ENCODE assay signal across 8 cellular contexts in the genomic region with DNA sequence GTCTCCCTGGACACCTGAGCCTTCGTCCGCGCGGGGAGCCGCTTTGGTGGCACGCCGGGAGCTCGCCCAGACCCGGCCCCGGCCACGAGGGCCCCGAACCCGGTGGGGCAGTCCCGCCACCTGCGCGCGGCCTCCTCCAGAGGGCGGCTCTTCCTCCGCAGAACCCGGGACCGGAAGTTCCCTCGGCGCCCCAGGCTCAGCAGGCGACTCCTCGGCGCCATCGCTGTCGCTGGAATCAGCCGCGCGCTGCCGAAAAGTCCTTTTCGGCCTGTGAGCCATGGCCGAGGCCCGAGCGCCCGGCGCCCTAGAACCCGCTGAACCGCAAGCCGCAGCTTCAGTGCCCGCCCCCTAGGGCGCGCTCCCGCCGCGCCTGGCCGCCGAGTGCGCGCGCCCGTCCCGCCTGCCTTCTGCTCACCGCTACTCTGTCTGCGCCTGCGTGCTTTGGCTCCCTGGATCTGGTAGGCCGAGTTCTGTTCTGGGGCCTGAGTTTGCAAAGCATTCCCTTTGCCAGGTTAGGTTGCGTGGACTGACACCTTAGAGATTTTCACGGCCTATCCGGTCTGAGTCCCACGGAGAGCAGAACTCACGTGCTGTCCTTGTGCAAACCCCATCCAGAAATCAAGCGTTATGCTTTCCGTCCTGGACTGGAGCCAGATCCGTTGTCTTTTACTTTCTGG. TPM values are rescaled to one million over a fixed set of nuclear protein-coding genes. Genes with fewer than 3 reads are reported as not detected.
DNase-seq lines count a peak whose midpoint lies in the region; ATAC-seq and TF ChIP-seq lines count a peak whose summit lies in the region.

A gene (minus strand): TSS at position 339 of the 677 bp plus-strand sequence. CDS start 60 bp downstream, at position 279.

- peaks cover 24% of the 10 kb centered on the region for H3K4me1 Mint-ChIP-seq in chondrocyte (ENCODE audit: low read depth)

- H3K4me3 Mint-ChIP-seq in chondrocyte (ENCODE audit: unreplicated experiment), result peak within 1 kb of the TSS; percentile 78

- peaks cover 2% of the 10 kb centered on the region for H3K27me3 Mint-ChIP-seq in chondrocyte (ENCODE audit: low read depth)

- H3K27ac Mint-ChIP-seq in chondrocyte (ENCODE audit: unreplicated experiment), result peak within 1 kb of the TSS; percentile 91

- ATAC-seq in GM19035 (IDR thresholded peaks at IDR 0.05; ENCODE audit: unreplicated experiment), result peak; percentile 92
- ATAC-seq in HG03354 (IDR thresholded peaks at IDR 0.05; ENCODE audit: poor library complexity, severe bottlenecking, unreplicated experiment), result peak; percentile 95

- TF ChIP-seq CTCF in chondrocyte (IDR thresholded peaks at IDR 0.05), result peak; percentile 75

- DNase-seq in AML-193 (lab: John Stamatoyannopoulos, UW) (peak; percentile 13 to 59), NCI-H446 (lab: John Stamatoyannopoulos, UW) (peak; percentile 77 to 85), chondrocyte (ENCODE audit: low spot score) (peak; percentile 96), kidney glomerular epithelial cell (lab: John Stamatoyannopoulos, UW) (peak; percentile 82)
- DNase-seq in activated CD4-positive, alpha-beta T cell treated with anti-CD3 and anti-CD28 coated beads for 1 hour, result peak; percentile 75
- DNase-seq in stimulated activated CD4-positive, alpha-beta T cell treated with anti-CD3 and anti-CD28 coated beads, Interleukin-1b, Interleukin-23, amount 100 ng/mL, for 24 hours (ENCODE audit: low read depth in 4 of 4, low spot score in 1 of 4), result peak; percentile 62 to 75 (median 68)

- H3K36me3 Mint-ChIP-seq in chondrocyte (ENCODE audit: low read depth), result peaks cover 2% of the 10 kb centered on the region

- no peaks in the 10 kb centered on the region for H3K9me3 Mint-ChIP-seq in chondrocyte (ENCODE audit: low read depth)

RNA-seq across cellular contexts. Expression of the gene that starts here (rescaled TPM):
- 9.2 to 15.0 TPM (median 10.7 TPM) in 3 replicates for total RNA-seq in chondrocyte

Comparison
In these comparisons a context has a peak if more than half of its experiments do, and no peak if none do; other contexts are left out.
1. Peak in every context shown above with its lines: DNase-seq and ATAC-seq.
2. DNase-seq: peak in every context shown above with its lines; median percentile 96 in chondrocyte; 82 in kidney glomerular epithelial cell; 81 in NCI-H446; 75 in activated CD4-positive, alpha-beta T cell treated with anti-CD3 and anti-CD28 coated beads for 1 hour; 68 in stimulated activated CD4-positive, alpha-beta T cell treated with anti-CD3 and anti-CD28 coated beads, Interleukin-1b, Interleukin-23, amount 100 ng/mL, for 24 hours; 36 in AML-193.